In genomic region chr15:40276927-40277326, GRCh38 we compare ENCODE assay signal across 1 cellular context.
A peak's percentile ranks its signal among the peaks of the same experiment; 100 is the strongest.
TF ChIP-seq lines count a peak whose summit lies in the region.

No MANE protein-coding gene starts in this region.

TF ChIP-seq in HepG2, 621 proteins besides CTCF, POLR2A, EP300 and RAD21:
- TF ChIP-seq ZBTB39 (CRISPR knock-in tag; IDR thresholded peaks at IDR 0.05): no peak
- TF ChIP-seq NFIB (CRISPR knock-in tag; IDR thresholded peaks at IDR 0.05; ENCODE audit: borderline replicate concordance): no peak
- no peak for TF ChIP-seq MIXL1 (CRISPR knock-in tag; IDR thresholded peaks at IDR 0.05)
- TF ChIP-seq NCOA2 (CRISPR knock-in tag; IDR thresholded peaks at IDR 0.05): no peak
- no peak for TF ChIP-seq TBX3 (IDR thresholded peaks at IDR 0.05; ENCODE audit: borderline replicate concordance)
- TF ChIP-seq SOX6 (IDR thresholded peaks at IDR 0.05): no peak
- 0 out of 2 replicates have a peak, but pooled peaks have one; percentile 34 for TF ChIP-seq SOX6 (CRISPR knock-in tag; IDR thresholded peaks at IDR 0.05)
- no peak for TF ChIP-seq TP53 (CRISPR knock-in tag; conservative IDR thresholded peaks at IDR 0.05)
- no peak for TF ChIP-seq SOX13 (IDR thresholded peaks at IDR 0.05)
- peak in 1 of 2 experiments; percentile 70; a peak in 2 of 4 replicates for TF ChIP-seq SOX13 (CRISPR knock-in tag; conservative IDR thresholded peaks at IDR 0.05 in 1 of 2, IDR thresholded peaks at IDR 0.05 in 1 of 2)
- TF ChIP-seq RBFOX2 (IDR thresholded peaks at IDR 0.05; ENCODE audit: low read depth, low read length): no peak
- TF ChIP-seq CSRNP1 (CRISPR knock-in tag; IDR thresholded peaks at IDR 0.05): no peak
- TF ChIP-seq ZNF207 (IDR thresholded peaks at IDR 0.05; ENCODE audit: borderline replicate concordance): no peak
- TF ChIP-seq ZNF777 (CRISPR knock-in tag; IDR thresholded peaks at IDR 0.05): no peak
- TF ChIP-seq CENPT (CRISPR knock-in tag; IDR thresholded peaks at IDR 0.05; ENCODE audit: low read depth): no peak
- TF ChIP-seq ZNF704 (CRISPR knock-in tag; IDR thresholded peaks at IDR 0.05; ENCODE audit: borderline replicate concordance): no peak
